In the genomic region with DNA sequence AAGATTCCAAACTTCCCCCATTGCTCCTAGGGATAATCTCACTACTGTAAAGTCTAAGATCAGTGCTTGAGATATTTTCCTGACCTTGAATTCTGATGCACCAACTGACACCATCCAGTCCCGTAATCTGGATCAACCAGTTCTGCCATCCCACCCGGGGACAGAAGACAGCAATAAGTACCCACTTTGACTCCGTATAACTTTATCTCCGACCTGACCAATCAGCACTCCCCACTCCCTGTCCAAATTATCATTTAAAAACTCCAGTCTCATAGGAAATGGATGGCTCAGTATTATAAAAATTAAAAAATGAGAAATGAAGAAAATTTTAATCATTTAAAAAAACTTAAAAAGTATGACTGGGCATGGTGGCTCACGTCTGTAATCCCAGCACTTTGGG, we compare ENCODE assay signal across 28 cellular contexts.
"Had no signal": no experiment of that assay in that cellular context is flagged by ENCODE, and none has a peak within 500 bp of the region (broad histone marks: within the 10 kb centered on the region; RNA-seq: fewer than 3 reads in every experiment).

No MANE protein-coding gene starts in this region.

- DNase-seq: colonic mucosa; cortex of kidney; dermis blood vessel endothelial cell; dorsolateral prefrontal cortex; effector CD4-positive, alpha-beta T cell; effector CD8-positive, alpha-beta T cell; effector memory CD4-positive, alpha-beta T cell; effector memory CD8-positive, alpha-beta T cell; endodermal cell; erythroblast; esophagus squamous epithelium; foreskin fibroblast; foreskin keratinocyte; foreskin melanocyte; gastrocnemius medialis; glutamatergic neuron; head of caudate nucleus; heart left ventricle; heart right ventricle had no signal

- ATAC-seq: effector memory CD8-positive, alpha-beta T cell; esophagus mucosa; foreskin keratinocyte; gastrocnemius medialis; gastroesophageal sphincter; heart left ventricle; heart right ventricle had no signal

- H3K4me3 ChIP-seq: colonic mucosa, coronary artery, dorsolateral prefrontal cortex, esophagus muscularis mucosa, esophagus squamous epithelium, gastrocnemius medialis, gastroesophageal sphincter, heart left ventricle, heart right ventricle had no signal

- H3K27ac ChIP-seq: colonic mucosa, coronary artery, dorsolateral prefrontal cortex, epithelial cell of prostate, esophagus muscularis mucosa, esophagus squamous epithelium, foreskin keratinocyte, gastrocnemius medialis, gastroesophageal sphincter, heart left ventricle, heart right ventricle had no signal

- FAIRE-seq: colon, endometrium, endothelial cell of umbilical vein, frontal cortex had no signal

- H3K27me3 ChIP-seq: colonic mucosa, dorsolateral prefrontal cortex, esophagus muscularis mucosa, esophagus squamous epithelium, gastrocnemius medialis, gastroesophageal sphincter had no signal

- H3K36me3 ChIP-seq: colonic mucosa, esophagus muscularis mucosa, esophagus squamous epithelium, gastrocnemius medialis, gastroesophageal sphincter, heart left ventricle, heart right ventricle had no signal

- H3K4me1 ChIP-seq: colonic mucosa, esophagus muscularis mucosa, esophagus squamous epithelium, foreskin keratinocyte, gastrocnemius medialis, gastroesophageal sphincter, heart right ventricle had no signal

- H3K9me3 ChIP-seq: colonic mucosa, gastrocnemius medialis had no signal
